ENCODE assay signal across 24 cellular contexts in the genomic region with DNA sequence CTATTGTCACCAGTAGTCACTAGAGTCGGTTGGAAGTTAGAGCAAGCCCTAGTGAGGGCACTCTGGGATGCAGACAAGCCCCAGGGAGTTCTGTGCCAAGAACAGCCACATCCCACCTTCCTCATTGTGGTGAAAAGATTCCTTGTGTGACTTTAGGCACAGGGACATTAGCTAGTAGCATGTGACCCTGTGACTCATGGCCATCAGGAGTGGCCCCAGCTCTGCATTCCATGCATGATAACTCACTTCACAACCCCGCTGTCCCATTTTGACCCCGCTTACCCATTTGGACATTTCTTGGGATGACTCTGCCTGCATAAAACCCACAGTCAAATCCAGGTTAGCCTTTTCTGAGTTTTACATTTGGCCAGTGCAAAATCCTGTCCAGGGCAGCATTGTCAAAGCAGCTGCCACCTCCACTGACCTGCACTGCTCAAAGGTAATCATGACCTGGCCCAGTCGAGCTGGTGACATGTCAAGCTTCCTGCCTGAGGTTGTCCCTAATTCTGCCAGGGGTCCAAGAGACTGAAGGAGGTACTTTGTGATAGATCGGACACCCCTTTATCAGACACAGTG.
A peak's percentile ranks its signal among the peaks of the same experiment; 100 is the strongest.
DNase-seq lines count a peak whose midpoint lies in the region; ATAC-seq, FAIRE-seq and TF ChIP-seq lines count a peak whose summit lies in the region.
"Had no signal": no experiment of that assay in that cellular context is flagged by ENCODE, and none has a peak within 500 bp of the region (broad histone marks: within the 10 kb centered on the region; RNA-seq: fewer than 3 reads in every experiment).

No MANE protein-coding gene starts in this region.

- no peak overlapping the region for H3K27ac Mint-ChIP-seq in astrocyte (ENCODE audit: unreplicated experiment)
- H3K27ac Mint-ChIP-seq: CD8-positive, alpha-beta memory T cell; T-helper 1 cell treated with Interleukin-12 subunit alpha and Interleukin-12 subunit beta and Interleukin-4 antibody, amounts not matched to agents 30 μg/mL and 1 μg/mL, for 36 hours had no signal

- peaks cover 5% of the 10 kb centered on the region for H3K4me1 Mint-ChIP-seq in astrocyte (ENCODE audit: low read depth, unreplicated experiment)
- H3K4me1 Mint-ChIP-seq: CD8-positive, alpha-beta memory T cell had no signal

- H3K79me2 ChIP-seq in astrocyte (ENCODE audit: insufficient read depth, low read length), result no peaks in the 10 kb centered on the region
- no peaks in the 10 kb centered on the region for H3K79me2 ChIP-seq in mesendoderm (ENCODE audit: control insufficient read depth, insufficient read depth, low read length)

- H3K4me2 ChIP-seq in astrocyte (ENCODE audit: low read length) (peak overlapping the region; percentile 43), mesendoderm (ENCODE audit: low read length) (no peak overlapping the region)

- H3K79me1 ChIP-seq in mesendoderm (ENCODE audit: low read length), result no peaks in the 10 kb centered on the region

- H3K4me1 ChIP-seq in astrocyte (ENCODE audit: insufficient read depth, low read length) (peaks cover 7% of the 10 kb centered on the region), mesendoderm (ENCODE audit: control insufficient read depth, low read depth, low read length) (no peaks in the 10 kb centered on the region)
- H3K4me1 ChIP-seq: gastroesophageal sphincter, left ventricle myocardium inferior, right lobe of liver, upper lobe of left lung had no signal

- H2BK120ac ChIP-seq in mesendoderm (ENCODE audit: low read depth, low read length), result no peak overlapping the region

- H3K18ac ChIP-seq in mesendoderm (ENCODE audit: low read length), result no peak overlapping the region

- peaks cover 12% of the 10 kb centered on the region for H3K9me3 Mint-ChIP-seq in astrocyte (ENCODE audit: unreplicated experiment)

- H3K36me3 ChIP-seq in BJ (ENCODE audit: control insufficient read depth, insufficient read depth, low read length) (no peaks in the 10 kb centered on the region), astrocyte (ENCODE audit: insufficient read depth, low read length) (no peaks in the 10 kb centered on the region), mesendoderm (ENCODE audit: control insufficient read depth, insufficient read depth, low read length) (no peaks in the 10 kb centered on the region)
- H3K36me3 ChIP-seq: gastroesophageal sphincter, right lobe of liver, upper lobe of left lung, WERI-Rb-1 had no signal

- H2AFZ ChIP-seq in astrocyte (ENCODE audit: low read depth, low read length), result no peak overlapping the region

- H3K4ac ChIP-seq in mesendoderm (ENCODE audit: low read depth, low read length), result no peak overlapping the region

- H3K4me3 ChIP-seq in BJ (ENCODE audit: low read depth, low read length) (no peak overlapping the region), astrocyte (ENCODE audit: insufficient read depth, low read depth, low read length) (no peak overlapping the region), mesendoderm (ENCODE audit: low read length) (no peak overlapping the region)
- H3K4me3 ChIP-seq: gastroesophageal sphincter, GM12878, left ventricle myocardium inferior, right lobe of liver, upper lobe of left lung had no signal

- CTCF ChIA-PET in BJ (lab: Yijun Ruan, JAX), result interaction anchor here (1.0 kb wide), 2 partner anchors 9 to 10 kb away, joined by 4 to 5 read pairs; no protein-coding TSS in a partner anchor

- H2BK15ac ChIP-seq in mesendoderm (replicated peaks; ENCODE audit: low read depth), result no peak overlapping the region

- FAIRE-seq in astrocyte (lab: Jason Lieb, UNC), result no peak
- FAIRE-seq: GM12878 had no signal

- no peaks in the 10 kb centered on the region for H4K20me1 ChIP-seq in astrocyte (ENCODE audit: insufficient read depth, low read length)

- H3K9me3 ChIP-seq in astrocyte (ENCODE audit: insufficient read depth, low read depth, low read length), result no peaks in the 10 kb centered on the region
- H3K9me3 ChIP-seq: right lobe of liver had no signal

- H4K5ac ChIP-seq in mesendoderm (ENCODE audit: low read length), result no peak overlapping the region

- POLR2A ChIA-PET in BJ (lab: Charles Lee), result no interaction called here

- H4K8ac ChIP-seq in mesendoderm (ENCODE audit: low read depth, low read length), result no peak overlapping the region

- no peak overlapping the region for H3K56ac ChIP-seq in mesendoderm (ENCODE audit: low read length)

- no peak overlapping the region for H3K9ac ChIP-seq in astrocyte (ENCODE audit: low read length)
- H3K9ac ChIP-seq in mesendoderm (ENCODE audit: low read length), result no peak overlapping the region

- no peaks in the 10 kb centered on the region for H3K27me3 Mint-ChIP-seq in astrocyte (ENCODE audit: low read depth, unreplicated experiment)
- H3K27me3 Mint-ChIP-seq: brain had no signal

- no peak overlapping the region for H2BK5ac ChIP-seq in mesendoderm (ENCODE audit: low read length)

- no peak for ATAC-seq in GM18873 (IDR thresholded peaks at IDR 0.05; ENCODE audit: low FRiP score, unreplicated experiment)
- no peak for ATAC-seq in HG03342 (IDR thresholded peaks at IDR 0.05; ENCODE audit: unreplicated experiment)
- no peak for ATAC-seq in HG02623 (IDR thresholded peaks at IDR 0.05; ENCODE audit: unreplicated experiment)
- ATAC-seq: activated T-cell treated with anti-CD3 and anti-CD28 coated beads, Interleukin-2, amount 50 U/mL, for 4 hours; gastroesophageal sphincter; GM12878 had no signal

- no peak overlapping the region for H3K4me3 Mint-ChIP-seq in astrocyte (ENCODE audit: unreplicated experiment)
- H3K4me3 Mint-ChIP-seq: activated T-cell treated with anti-CD3 and anti-CD28 coated beads, Interleukin-2, amount 50 U/mL, for 4 hours; brain; CD8-positive, alpha-beta memory T cell; T-helper 1 cell treated with Interleukin-12 subunit alpha and Interleukin-12 subunit beta and Interleukin-4 antibody, amounts not matched to agents 30 μg/mL and 1 μg/mL, for 36 hours had no signal

- no peaks in the 10 kb centered on the region for H3K36me3 Mint-ChIP-seq in astrocyte (ENCODE audit: low read depth, unreplicated experiment)

- WGBS in mesendoderm (ENCODE audit: extremely low coverage, insufficient coverage, low lambda C conversion rate), result no CpG with 5 or more reads among the region's 5 CpGs

- DNase-seq in BJ (ENCODE audit: low read depth) (peak; percentile 35), HK-2 (ENCODE audit: unreplicated experiment) (peak; percentile 13), astrocyte (ENCODE audit: low read depth) (no peak), mesendoderm (peak; percentile 51), NCI-H526 treated with DMSO at 0.1 percent for 48 hours (lab: John Stamatoyannopoulos, UW) (no peak)
- DNase-seq: activated CD4-positive, alpha-beta T cell treated with anti-CD3 and anti-CD28 coated beads, Interleukin-2, amount 50 U/mL, for 48 hours; activated naive CD4-positive, alpha-beta T cell treated with anti-CD3 and anti-CD28 coated beads, Interleukin-2, amount 50 U/mL, for 16 hours; activated T-cell treated with anti-CD3 and anti-CD28 coated beads, Interleukin-2, amount 50 U/mL, for 4 hours; CD8-positive, alpha-beta memory T cell; cortex of kidney; left ventricle myocardium inferior; NCI-H187 treated with DMSO at 0.1 percent for 48 hours; NCI-H510A treated with DMSO at 0.1 percent for 48 hours; right lobe of liver; stimulated activated naive CD4-positive, alpha-beta T cell treated with Interleukin-2 at 50 U/mL for 16 hours; upper lobe of left lung; WERI-Rb-1 had no signal

- H3K23ac ChIP-seq in mesendoderm (ENCODE audit: low read length), result no peak overlapping the region

- TF ChIP-seq CTCF in BJ (IDR thresholded peaks at IDR 0.05; ENCODE audit: insufficient read depth, low read depth, low read length) (no peak), astrocyte (IDR thresholded peaks at IDR 0.05; ENCODE audit: insufficient read depth, low read depth, low read length) (no peak)

- H2AK5ac ChIP-seq in mesendoderm (ENCODE audit: low read length), result no peak overlapping the region

- H3K27ac ChIP-seq in astrocyte (ENCODE audit: low read depth, low read length) (no peak overlapping the region), mesendoderm (ENCODE audit: low read depth, low read length) (no peak overlapping the region)
- H3K27ac ChIP-seq: gastroesophageal sphincter, left ventricle myocardium inferior, right lobe of liver, upper lobe of left lung, WERI-Rb-1 had no signal

- H3K27me3 ChIP-seq in BJ (ENCODE audit: control insufficient read depth, insufficient read depth, low read length) (no peaks in the 10 kb centered on the region), astrocyte (ENCODE audit: insufficient read depth, low read length) (no peaks in the 10 kb centered on the region), mesendoderm (ENCODE audit: insufficient read depth, low read length, poor library complexity) (no peaks in the 10 kb centered on the region)
- H3K27me3 ChIP-seq: gastroesophageal sphincter, right lobe of liver, upper lobe of left lung had no signal

Comparison
In these comparisons a context has a peak if more than half of its experiments do, and no peak if none do; other contexts are left out.
1. DNase-seq: peak in BJ (single experiment), HK-2 (single experiment) and mesendoderm (single experiment); none in astrocyte (single experiment) and NCI-H526 treated with DMSO at 0.1 percent for 48 hours (single experiment).